Comparison of ENCODE assay signal across 28 cellular contexts in the genomic region with DNA sequence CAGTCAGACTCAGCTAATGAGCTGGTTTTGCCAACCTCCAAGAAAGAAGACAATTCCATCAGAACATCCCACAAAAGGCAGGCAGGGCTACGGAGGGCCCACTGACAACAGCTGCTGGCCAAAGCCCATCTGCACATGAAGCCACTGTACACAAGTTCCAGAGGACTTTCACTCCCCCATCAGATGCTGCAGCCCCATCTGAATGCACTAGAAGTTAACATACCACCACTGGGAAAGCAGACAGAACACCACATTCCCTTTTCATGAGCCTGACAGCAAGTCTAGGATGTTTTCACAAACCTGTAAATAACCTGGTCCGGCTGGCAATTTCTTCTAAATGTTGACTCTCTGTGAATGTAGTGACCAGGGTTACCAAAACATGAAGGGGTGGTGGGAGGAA. TPM values are rescaled to one million over a fixed set of nuclear protein-coding genes. Genes with fewer than 3 reads are reported as not detected.
A peak's percentile ranks its signal among the peaks of the same experiment; 100 is the strongest.
DNase-seq lines count a peak whose midpoint lies in the region; ATAC-seq, FAIRE-seq and TF ChIP-seq lines count a peak whose summit lies in the region.
"Had no signal": no experiment of that assay in that cellular context is flagged by ENCODE, and none has a peak within 500 bp of the region (broad histone marks: within the 10 kb centered on the region; RNA-seq: fewer than 3 reads in every experiment).

No MANE protein-coding gene starts in this region.

- TF ChIP-seq EP300 in HepG2 (IDR thresholded peaks at IDR 0.05; ENCODE audit: low read depth in 2 of 2, low read length in 2 of 2): no peak
- no peak for TF ChIP-seq EP300 in HepG2 (CRISPR knock-in tag; IDR thresholded peaks at IDR 0.05; ENCODE audit: borderline replicate concordance)

- 0% methylated on average over 2 of the region's 2 CpGs for WGBS in HepG2 (ENCODE audit: low lambda C conversion rate)
- 57% methylated on average over 1 of the region's 2 CpGs for WGBS in right lobe of liver (ENCODE audit: insufficient coverage, low coverage, low lambda C conversion rate, missing lambda C conversion rate)
- no CpG with 5 or more reads among the region's 2 CpGs for WGBS in trophoblast cell (ENCODE audit: extremely low coverage, insufficient coverage, insufficient read length)
- 66% methylated on average over 2 of the region's 2 CpGs for WGBS in esophagus squamous epithelium, 2 donors

- H3K4me2 ChIP-seq in HepG2 (ENCODE audit: low read depth, low read length) (no peak overlapping the region), trophoblast cell (ENCODE audit: low read length) (no peak overlapping the region)
- H3K4me2 ChIP-seq: BLaER1, PC-9 had no signal

- H4K8ac ChIP-seq in trophoblast cell (ENCODE audit: low read depth, low read length): no peak overlapping the region

- no peak for TF ChIP-seq RAD21 in HepG2 (CRISPR knock-in tag; IDR thresholded peaks at IDR 0.05)

- TF ChIP-seq POLR2A in HepG2 (IDR thresholded peaks at IDR 0.05; ENCODE audit: insufficient read depth in 1 of 2, low read depth in 2 of 2, low read length in 2 of 2) (no peak), right lobe of liver (IDR thresholded peaks at IDR 0.05) (no peak), esophagus squamous epithelium (IDR thresholded peaks at IDR 0.05) (no peak)

- FAIRE-seq in HepG2 (lab: Jason Lieb, UNC): no peak
- FAIRE-seq: GM12892 had no signal

- CTCF ChIA-PET in HepG2 (lab: Yijun Ruan, JAX; ENCODE audit: low intra/inter-chr PET ratio, low total read pairs): no interaction called here
- CTCF ChIA-PET in WTC11 (lab: Charles Lee): no interaction called here

- BruUV-seq in HepG2 (replicated peaks; lab: Mats Ljungman, UMichigan): no TSS peak

- TF ChIP-seq CTCF in HepG2 (CRISPR knock-in tag; IDR thresholded peaks at IDR 0.05): no peak
- TF ChIP-seq CTCF in right lobe of liver (IDR thresholded peaks at IDR 0.05): no peak
- TF ChIP-seq CTCF in WTC11 (IDR thresholded peaks at IDR 0.05): no peak
- no peak for TF ChIP-seq CTCF in esophagus squamous epithelium (IDR thresholded peaks at IDR 0.05)

- H3K23ac ChIP-seq in trophoblast cell (ENCODE audit: low read length): no peak overlapping the region

- H2BK120ac ChIP-seq in trophoblast cell (ENCODE audit: insufficient read depth, low read length, poor library complexity): no peak overlapping the region

- no peaks in the 10 kb centered on the region for H4K20me1 ChIP-seq in HepG2 (ENCODE audit: insufficient read depth, low read length)
- H4K20me1 ChIP-seq: BLaER1 had no signal

- no peak overlapping the region for H2AK5ac ChIP-seq in trophoblast cell (ENCODE audit: low read length)

- no peak overlapping the region for H3K27ac ChIP-seq in HepG2 (ENCODE audit: extremely low read length, insufficient read depth, low read length)
- no peak overlapping the region for H3K27ac ChIP-seq in right lobe of liver
- no peak overlapping the region for H3K27ac ChIP-seq in trophoblast cell (ENCODE audit: low read depth, low read length)
- H3K27ac ChIP-seq in esophagus squamous epithelium: peak overlapping the region in 1 of 4 donors; percentile 14
- H3K27ac ChIP-seq: 22Rv1, BLaER1, PC-9, SK-N-MC had no signal

- H3K4me1 Mint-ChIP-seq in WTC11: peaks cover 7% of the 10 kb centered on the region

- intact Hi-C loops in HepG2 (cut with micrococcal nuclease; ENCODE audit: unreplicated experiment) (no loop called here), right lobe of liver (cut with DNase I) (no loop called here), esophagus squamous epithelium (cut with DNase I) (no loop called here)

- in situ Hi-C loops in HepG2 (cut with HindIII; ENCODE audit: extremely low pct_ligation_motif_present, low pct_unique_long_range_greater_than_20kb): no loop called here

- H4K12ac ChIP-seq in trophoblast cell (ENCODE audit: low read depth, low read length): peak overlapping the region; percentile 25

- no peak overlapping the region; the same call in 1 of the 2 replicates for H3K27ac Mint-ChIP-seq in WTC11
- H3K27ac Mint-ChIP-seq: CD4-positive, alpha-beta T cell had no signal

- no peak overlapping the region for H2BK5ac ChIP-seq in trophoblast cell (ENCODE audit: low read depth, low read length, poor library complexity)

- ATAC-seq in HepG2: no peak
- ATAC-seq in right lobe of liver: no peak
- no peak for ATAC-seq in WTC11
- ATAC-seq in GM19395 (IDR thresholded peaks at IDR 0.05; ENCODE audit: unreplicated experiment): no peak
- ATAC-seq: HCT116 had no signal

- peaks cover 2% of the 10 kb centered on the region for H3K79me1 ChIP-seq in trophoblast cell (ENCODE audit: low read length)

- no peaks in the 10 kb centered on the region for H3K27me3 Mint-ChIP-seq in WTC11 (ENCODE audit: low read depth)

- H3K36me3 ChIP-seq in HepG2 (replicated peaks in 1 of 2; ENCODE audit: control insufficient read depth in 1 of 2, insufficient read depth in 2 of 2, low read length in 2 of 2): no peaks in the 10 kb centered on the region
- no peaks in the 10 kb centered on the region for H3K36me3 ChIP-seq in right lobe of liver
- no peaks in the 10 kb centered on the region for H3K36me3 ChIP-seq in trophoblast cell (ENCODE audit: control insufficient read depth in 1 of 2, insufficient read depth in 2 of 2, low read length in 2 of 2)
- no peaks in the 10 kb centered on the region for H3K36me3 ChIP-seq in esophagus squamous epithelium
- H3K36me3 ChIP-seq: BLaER1 had no signal

- no peak overlapping the region for H4K91ac ChIP-seq in trophoblast cell (ENCODE audit: low read depth, low read length)

- no peak overlapping the region for H3K14ac ChIP-seq in trophoblast cell (ENCODE audit: low read length)

- H3K9ac ChIP-seq in HepG2 (ENCODE audit: insufficient read depth, low read depth, low read length) (no peak overlapping the region), trophoblast cell (ENCODE audit: low read length) (no peak overlapping the region)
- H3K9ac ChIP-seq: BLaER1 had no signal

- H2AFZ ChIP-seq in HepG2 (ENCODE audit: low read length): no peak overlapping the region
- H2AFZ ChIP-seq in trophoblast cell (ENCODE audit: insufficient read depth, low read length, poor library complexity): no peak overlapping the region
- H2AFZ ChIP-seq: PC-9 had no signal

- H3K4me1 ChIP-seq in HepG2 (ENCODE audit: insufficient read depth, low read length) (no peaks in the 10 kb centered on the region), right lobe of liver (no peaks in the 10 kb centered on the region), trophoblast cell (ENCODE audit: control insufficient read depth in 1 of 2, insufficient read depth in 2 of 2, low read length in 2 of 2) (peaks cover 2 to 6% of the 10 kb centered on the region in 2 experiments), esophagus squamous epithelium (peaks cover 0 to 10% (median 0%) of the 10 kb centered on the region in 3 donors)

- H3K4ac ChIP-seq in trophoblast cell (ENCODE audit: low read depth, low read length): no peak overlapping the region

- H3K4me3 ChIP-seq in HepG2 (replicated peaks in 1 of 3; ENCODE audit: insufficient read depth in 1 of 3, low read depth in 2 of 3, low read length in 3 of 3) (no peak overlapping the region), right lobe of liver (no peak overlapping the region), trophoblast cell (ENCODE audit: low read depth, low read length) (no peak overlapping the region), esophagus squamous epithelium (no peak overlapping the region)
- H3K4me3 ChIP-seq: BLaER1, PC-9, SK-N-MC had no signal

- H3K27me3 ChIP-seq in HepG2 (ENCODE audit: control insufficient read depth in 1 of 2, insufficient read depth in 2 of 2, low read length in 2 of 2): peaks cover 0 to 8% of the 10 kb centered on the region in 2 experiments; a peak in 2 of 5 replicates
- no peaks in the 10 kb centered on the region for H3K27me3 ChIP-seq in right lobe of liver
- no peaks in the 10 kb centered on the region for H3K27me3 ChIP-seq in trophoblast cell (ENCODE audit: insufficient read depth, low read length)
- no peaks in the 10 kb centered on the region for H3K27me3 ChIP-seq in esophagus squamous epithelium
- H3K27me3 ChIP-seq: BLaER1 had no signal

- H3K36me3 Mint-ChIP-seq in WTC11: no peaks in the 10 kb centered on the region

- no peaks in the 10 kb centered on the region for H3K79me2 ChIP-seq in HepG2 (ENCODE audit: insufficient read depth, low read length)
- no peaks in the 10 kb centered on the region for H3K79me2 ChIP-seq in trophoblast cell (ENCODE audit: control insufficient read depth, insufficient read depth, low read length, poor library complexity)

- POLR2A ChIA-PET in HepG2 (lab: Yijun Ruan, JAX): no interaction called here
- POLR2A ChIA-PET in WTC11 (lab: Charles Lee): no interaction called here

- H3K4me3 Mint-ChIP-seq in WTC11: no peak overlapping the region
- H3K4me3 Mint-ChIP-seq: CD4-positive, alpha-beta T cell had no signal

- H3K18ac ChIP-seq in trophoblast cell (ENCODE audit: low read length): no peak overlapping the region

- no peaks in the 10 kb centered on the region for H3K9me3 ChIP-seq in HepG2 (ENCODE audit: low read length)
- H3K9me3 ChIP-seq in right lobe of liver: no peaks in the 10 kb centered on the region
- no peaks in the 10 kb centered on the region for H3K9me3 ChIP-seq in trophoblast cell (ENCODE audit: insufficient read depth, low read depth, low read length)
- H3K9me3 ChIP-seq in esophagus squamous epithelium: no peaks in the 10 kb centered on the region
- H3K9me3 ChIP-seq: BLaER1 had no signal

- DNase-seq in HepG2 (ENCODE audit: low spot score) (no peak), right lobe of liver (no peak), left kidney (ENCODE audit: low read depth, low spot score) (peak; percentile 82), trophoblast cell (no peak), HCEC 1CT (no peak), WTC11 (ENCODE audit: low spot score) (no peak), esophagus squamous epithelium (lab: John Stamatoyannopoulos, UW) (no peak)
- DNase-seq: ACHN; CD4-positive, alpha-beta T cell; COR-L47; DMS 273 treated with DMSO at 0.1 percent for 48 hours; DMS79 treated with DMSO at 0.1 percent for 48 hours; GOT3; NCI-H1092; NCI-H1436; NCI-H187 treated with DMSO at 0.1 percent for 48 hours; NCI-H2227 treated with DMSO at 0.1 percent for 48 hours; NCI-H510A treated with DMSO at 0.1 percent for 48 hours; NCI-H748 treated with DMSO at 0.1 percent for 48 hours; PC-9; SHP77 had no signal

- no peak overlapping the region for H2BK12ac ChIP-seq in trophoblast cell (ENCODE audit: low read length)

- no peaks in the 10 kb centered on the region for H3K9me3 Mint-ChIP-seq in WTC11
- H3K9me3 Mint-ChIP-seq: CD4-positive, alpha-beta T cell had no signal

RNA-seq across cellular contexts. Expression of a gene that starts 41.6 kb away (rescaled TPM):
- total RNA-seq in HepG2 (2016; rRNA removed; fragmentation: Illumina TruSeq; extraction: Trizol) (not detected in 2 replicates), right lobe of liver (1 to 10 TPM; 2.7 to 6.9 (median 4.3) TPM), WTC11 (2021) (8.0 to 9.7 TPM (median 9.7 TPM) in 3 replicates), esophagus squamous epithelium (1 to 10 TPM in 2 of 4 donors, under 1 TPM in 2; 0.34 to 4.6 (median 1.3) TPM)
- total RNA-seq in HepG2 (2016; cell fraction: cytosol; rRNA removed; fragmentation: Illumina TruSeq; extraction: Trizol; ENCODE audit: low read depth): not detected in 2 replicates
- total RNA-seq in HepG2 (2016; cell fraction: insoluble cytoplasmic fraction; rRNA removed; fragmentation: Illumina TruSeq; extraction: Trizol): not detected in 2 replicates
- not detected in 2 replicates for total RNA-seq in HepG2 (2016; cell fraction: membrane; rRNA removed; fragmentation: Illumina TruSeq; extraction: Trizol)
- not detected in 2 replicates for total RNA-seq in HepG2 (2016; cell fraction: nucleus; rRNA removed; fragmentation: Illumina TruSeq; extraction: Trizol)
- not detected in 2 replicates for polyA plus RNA-seq in HepG2 (2011; rRNA removed)
- polyA plus RNA-seq in HepG2 (2011; cell fraction: cytosol; rRNA removed): 0.03 TPM in 1 of 2 replicates, not detected in the other
- polyA plus RNA-seq in HepG2 (2011; cell fraction: nucleus; rRNA removed): not detected in 2 replicates
- polyA plus RNA-seq in HepG2 (2012): not detected in 2 replicates
- not detected in 2 replicates for polyA plus RNA-seq in HepG2 (2016; cell fraction: cytosol; fragmentation: Illumina TruSeq; extraction: Trizol; ENCODE audit: low read depth)
- 0.09 TPM in 1 of 2 replicates, not detected in the other for polyA plus RNA-seq in HepG2 (2016; cell fraction: insoluble cytoplasmic fraction; fragmentation: Illumina TruSeq; extraction: Trizol; ENCODE audit: low read depth)
- not detected in 2 replicates for polyA plus RNA-seq in HepG2 (2016; cell fraction: membrane; fragmentation: Illumina TruSeq; extraction: Trizol; ENCODE audit: low read depth)
- not detected in 2 replicates for polyA plus RNA-seq in HepG2 (2016; cell fraction: nucleus; fragmentation: Illumina TruSeq; extraction: Trizol; ENCODE audit: insufficient read depth, low read depth)
- polyA minus RNA-seq in HepG2 (2011; rRNA and poly(A)+ RNA removed; ENCODE audit: low replicate concordance): not detected in 2 replicates
- not detected in 2 replicates for polyA minus RNA-seq in HepG2 (2011; cell fraction: cytosol; rRNA and poly(A)+ RNA removed)
- not detected in 2 replicates for polyA minus RNA-seq in HepG2 (2011; cell fraction: nucleus; rRNA and poly(A)+ RNA removed)
- polyA plus RNA-seq in trophoblast cell (2013): 13.0 and 15.2 TPM in 2 replicates
- total RNA-seq: CD4-positive, alpha-beta T cell; G401 had no signal
